Comparison of ENCODE assay signal across 20 cellular contexts in genomic region chr17:40501499-40501911, GRCh38. TPM values are rescaled to one million over a fixed set of nuclear protein-coding genes. Genes with fewer than 3 reads are reported as not detected.
DNase-seq lines count a peak whose midpoint lies in the region; ATAC-seq and TF ChIP-seq lines count a peak whose summit lies in the region.
"Had no signal": no experiment of that assay in that cellular context is flagged by ENCODE, and none has a peak within 500 bp of the region (broad histone marks: within the 10 kb centered on the region; RNA-seq: fewer than 3 reads in every experiment).

Gene TNS4, minus strand, starts transcription at chr17:40501623. Its CDS starts 5,198 bp downstream, at chr17:40496425.

- POLR2A ChIA-PET in Caco-2 (lab: Charles Lee), result no interaction called here
- POLR2A ChIA-PET in PC-9 (lab: Charles Lee; ENCODE audit: unreplicated experiment), result interaction anchor here (0.6 to 1.3 kb wide), 7 partner anchors 9 to 1020 kb away, joined by 4 to 20 read pairs (median 10); no protein-coding TSS in a partner anchor

- peak within 1 kb of the TSS; percentile 15 for H3K4me3 Mint-ChIP-seq in Caco-2 (ENCODE audit: unreplicated experiment)

- H3K4me1 ChIP-seq in Caco-2 (peaks cover 5% of the 10 kb centered on the region; the same call in 1 of the 2 replicates), PC-9 (replicated peaks; ENCODE audit: insufficient read depth) (peaks cover 45% of the 10 kb centered on the region), esophagus (ENCODE audit: control insufficient read depth in 2 of 2, insufficient read depth in 2 of 2, low read length in 1 of 2) (peaks cover 4 to 7% of the 10 kb centered on the region in 2 donors), prostate gland (replicated peaks) (no peaks in the 10 kb centered on the region)

- BruUV-seq in Caco-2 (replicated peaks; lab: Mats Ljungman, UMichigan) (no TSS peak), PC-9 (replicated peaks; lab: Mats Ljungman, UMichigan) (no TSS peak)

- no peak for ATAC-seq in HG03571 (IDR thresholded peaks at IDR 0.05; ENCODE audit: unreplicated experiment)
- ATAC-seq: left ventricle myocardium superior had no signal

- no peak within 1 kb of the TSS for H3K27ac ChIP-seq in PC-9
- H3K27ac ChIP-seq in esophagus (ENCODE audit: low read depth in 2 of 2, low read length in 1 of 2), result peak within 1 kb of the TSS; percentile 77 to 85
- H3K27ac ChIP-seq in prostate gland, result peak within 1 kb of the TSS; percentile 83 to 88
- H3K27ac ChIP-seq: ovary had no signal

- no peaks in the 10 kb centered on the region for H3K27me3 ChIP-seq in Caco-2 (replicated peaks; ENCODE audit: control insufficient read depth, insufficient read depth, low read length)
- no peaks in the 10 kb centered on the region for H3K27me3 ChIP-seq in PC-9 (ENCODE audit: insufficient read depth, low read depth)
- no peaks in the 10 kb centered on the region for H3K27me3 ChIP-seq in esophagus (ENCODE audit: control insufficient read depth in 1 of 2, insufficient read depth in 2 of 2, low read length in 2 of 2)
- no peaks in the 10 kb centered on the region for H3K27me3 ChIP-seq in prostate gland (replicated peaks; ENCODE audit: insufficient read depth)
- H3K27me3 ChIP-seq: ovary had no signal

- TF ChIP-seq CTCF in Caco-2 (IDR thresholded peaks at IDR 0.05; ENCODE audit: insufficient read depth in 1 of 2, low read depth in 1 of 2, low read length in 1 of 2, severe bottlenecking in 1 of 2, unreplicated experiment in 1 of 2) (no peak), PC-9 (conservative IDR thresholded peaks at IDR 0.05) (no peak), prostate gland (IDR thresholded peaks at IDR 0.05) (no peak)

- no peaks in the 10 kb centered on the region for H3K9me3 Mint-ChIP-seq in Caco-2 (ENCODE audit: unreplicated experiment)

- intact Hi-C loops in Caco-2 (cut with micrococcal nuclease; ENCODE audit: unreplicated experiment) (no loop called here), PC-9 (cut with micrococcal nuclease; ENCODE audit: unreplicated experiment) (no loop called here), prostate gland (cut with DNase I) (no loop called here)

- CTCF ChIA-PET in Caco-2 (lab: Charles Lee), result no interaction called here
- CTCF ChIA-PET in PC-9 (lab: Charles Lee), result interaction anchor here (0.6 to 1.1 kb wide), 5 partner anchors 25 to 270 kb away, joined by 3 to 7 read pairs (median 4); no protein-coding TSS in a partner anchor

- peaks cover 6% of the 10 kb centered on the region for H3K4me1 Mint-ChIP-seq in Caco-2 (ENCODE audit: low read depth, unreplicated experiment)

- no peak within 1 kb of the TSS for H3K27ac Mint-ChIP-seq in Caco-2 (ENCODE audit: unreplicated experiment)

- no peaks in the 10 kb centered on the region for H4K20me1 ChIP-seq in PC-9 (ENCODE audit: insufficient read depth)

- H3K9me3 ChIP-seq in Caco-2 (no peaks in the 10 kb centered on the region), PC-9 (ENCODE audit: insufficient read depth, low read depth) (no peaks in the 10 kb centered on the region), esophagus (ENCODE audit: control insufficient read depth in 2 of 2, insufficient read depth in 1 of 2, low read depth in 1 of 2, low read length in 1 of 2) (no peaks in the 10 kb centered on the region), prostate gland (no peaks in the 10 kb centered on the region)
- H3K9me3 ChIP-seq: ovary had no signal

- no peak for DNase-seq in Caco-2
- DNase-seq in PC-9, result peak; percentile 77 to 80
- peak; percentile 91 for DNase-seq in prostate gland (ENCODE audit: low spot score)
- DNase-seq in activated CD8-positive, alpha-beta memory T cell treated with anti-CD3 and anti-CD28 coated beads, Interleukin-2, amount 50 U/mL, for 4 hours, result no peak
- no peak for DNase-seq in SKM-1 treated with dmso at 0.1 percent for 144 hours (lab: John Stamatoyannopoulos, UW; ENCODE audit: unreplicated experiment)
- no peak for DNase-seq in NCI-H510A treated with DMSO at 0.1 percent for 48 hours (lab: John Stamatoyannopoulos, UW)
- DNase-seq: activated T-cell treated with anti-CD3 and anti-CD28 coated beads, Interleukin-2, amount 50 U/mL, for 48 hours; C1 segment of cervical spinal cord; effector memory CD4-positive, alpha-beta T cell; GOT3; left ventricle myocardium superior; NCI-H1092; NCI-H748 treated with DMSO at 0.1 percent for 48 hours; ovary; SIG-M5; stimulated activated CD8-positive, alpha-beta memory T cell treated with anti-CD3 and anti-CD28 coated beads, Interleukin-4, amount 100 ng/mL, for 48 hours; WERI-Rb-1 had no signal

- TF ChIP-seq POLR2A in prostate gland (IDR thresholded peaks at IDR 0.05), result peak; percentile 94

- peak within 1 kb of the TSS; percentile 77 for H3K4me2 ChIP-seq in PC-9

- H3K27me3 Mint-ChIP-seq in Caco-2 (ENCODE audit: insufficient read depth, unreplicated experiment), result no peaks in the 10 kb centered on the region

- H3K4me3 ChIP-seq in Caco-2 (ENCODE audit: low read depth, low read length) (no peak within 1 kb of the TSS), PC-9 (peak within 1 kb of the TSS; percentile 80), esophagus (ENCODE audit: low read depth in 1 of 2, low read length in 2 of 2) (peak within 1 kb of the TSS; percentile 53 to 68), prostate gland (peak within 1 kb of the TSS; percentile 23 to 29)
- H3K4me3 ChIP-seq: ovary had no signal

- no peaks in the 10 kb centered on the region for H3K36me3 Mint-ChIP-seq in Caco-2 (ENCODE audit: insufficient read depth, unreplicated experiment)

- H2AFZ ChIP-seq in PC-9, result peak within 1 kb of the TSS; percentile 45; the same call in 1 of the 2 replicates

- H3K36me3 ChIP-seq in Caco-2 (ENCODE audit: control insufficient read depth, insufficient read depth, low read length) (no peaks in the 10 kb centered on the region), PC-9 (ENCODE audit: low read depth) (no peaks in the 10 kb centered on the region), esophagus (ENCODE audit: control insufficient read depth in 2 of 2, insufficient read depth in 2 of 2, low read length in 1 of 2) (no peaks in the 10 kb centered on the region), prostate gland (no peaks in the 10 kb centered on the region)
- H3K36me3 ChIP-seq: ovary, WERI-Rb-1 had no signal

- peaks cover 21% of the 10 kb centered on the region; the same call in 1 of the 2 replicates for H3F3A ChIP-seq in PC-9 (ENCODE audit: insufficient read depth, low read depth)

- WGBS in esophagus, 2 donors, result 52 to 67% methylated on average over 7 of the region's 7 CpGs
- 50% methylated on average over 3 of the region's 7 CpGs for WGBS in prostate gland

- H3K9me2 ChIP-seq in PC-9 (ENCODE audit: insufficient read depth), result no peaks in the 10 kb centered on the region

- H3K79me2 ChIP-seq in PC-9 (ENCODE audit: low read depth), result peaks cover 44% of the 10 kb centered on the region

RNA-seq across cellular contexts. Expression of gene TNS4, which starts in this region (rescaled TPM):
- 0.65 TPM in 1 of 2 replicates, not detected in the other for total RNA-seq in Caco-2 (2022)
- total RNA-seq in PC-9 (2021), result 17.4 and 23.5 TPM in 2 replicates
- 10 to 100 TPM; 25.4 to 74.8 TPM for polyA plus RNA-seq in esophagus
- total RNA-seq in prostate gland, result 10 to 100 TPM; 51.3 to 56.1 TPM
- total RNA-seq: G401, left ventricle myocardium superior had no signal

Comparison
In these comparisons a context has a peak if more than half of its experiments do, and no peak if none do; other contexts are left out.
1. RNA of gene TNS4 (total RNA-seq): 51.3 to 56.1 TPM in prostate gland and 17.4 to 23.5 TPM in PC-9; 0.65 TPM in Caco-2; every median in the first group is over 10 times any median in the second.
2. DNase-seq: peak in PC-9 (2 of 2) and prostate gland (single experiment); none in Caco-2 (0 of 2), activated CD8-positive, alpha-beta memory T cell treated with anti-CD3 and anti-CD28 coated beads, Interleukin-2, amount 50 U/mL, for 4 hours (single experiment), SKM-1 treated with dmso at 0.1 percent for 144 hours (single experiment) and NCI-H510A treated with DMSO at 0.1 percent for 48 hours (single experiment).